1 cellular context compared by ENCODE assay signal in the genomic region with DNA sequence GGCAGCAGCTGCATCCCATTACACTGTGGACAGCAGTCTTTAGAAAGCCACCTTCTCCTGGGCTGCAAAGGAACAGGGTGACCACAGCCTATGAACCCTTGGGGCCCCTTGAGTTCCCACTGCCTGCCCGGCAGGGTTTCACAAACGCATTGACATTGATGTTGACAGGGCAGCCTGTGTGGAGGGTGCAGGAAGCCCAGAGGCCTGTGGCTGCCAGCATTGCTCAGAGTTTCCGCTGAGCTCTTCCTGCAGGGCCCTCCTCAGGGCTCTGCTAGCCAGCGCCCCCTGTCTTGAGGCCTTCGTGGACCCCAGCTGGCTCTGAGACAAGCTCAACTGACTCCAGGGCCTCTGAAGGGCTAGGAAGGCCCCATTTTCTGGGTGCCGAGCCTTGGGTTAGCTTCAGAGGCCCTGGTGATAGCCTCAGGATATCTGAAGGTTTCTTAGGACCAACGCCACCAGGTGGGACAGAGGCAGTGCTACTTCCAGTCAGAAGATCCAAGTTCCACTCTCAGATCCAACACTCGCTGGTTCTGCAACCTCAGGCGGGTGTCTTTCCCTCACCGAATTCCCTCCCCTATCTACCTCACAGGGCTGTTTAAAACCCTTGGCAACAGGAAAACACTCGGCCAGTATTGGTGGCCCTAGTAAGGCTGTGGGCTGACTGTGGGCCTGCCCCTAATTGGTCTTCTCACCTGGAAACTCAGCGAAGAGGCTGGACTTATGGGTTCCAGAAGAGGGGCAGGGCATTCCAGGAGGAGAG.
TF ChIP-seq lines count a peak whose summit lies in the region.

No MANE protein-coding gene starts in this region.

TF ChIP-seq in HepG2, 621 proteins besides CTCF, POLR2A, EP300 and RAD21 (continued from another document and continues in another):
- TF ChIP-seq, protein P1, sequence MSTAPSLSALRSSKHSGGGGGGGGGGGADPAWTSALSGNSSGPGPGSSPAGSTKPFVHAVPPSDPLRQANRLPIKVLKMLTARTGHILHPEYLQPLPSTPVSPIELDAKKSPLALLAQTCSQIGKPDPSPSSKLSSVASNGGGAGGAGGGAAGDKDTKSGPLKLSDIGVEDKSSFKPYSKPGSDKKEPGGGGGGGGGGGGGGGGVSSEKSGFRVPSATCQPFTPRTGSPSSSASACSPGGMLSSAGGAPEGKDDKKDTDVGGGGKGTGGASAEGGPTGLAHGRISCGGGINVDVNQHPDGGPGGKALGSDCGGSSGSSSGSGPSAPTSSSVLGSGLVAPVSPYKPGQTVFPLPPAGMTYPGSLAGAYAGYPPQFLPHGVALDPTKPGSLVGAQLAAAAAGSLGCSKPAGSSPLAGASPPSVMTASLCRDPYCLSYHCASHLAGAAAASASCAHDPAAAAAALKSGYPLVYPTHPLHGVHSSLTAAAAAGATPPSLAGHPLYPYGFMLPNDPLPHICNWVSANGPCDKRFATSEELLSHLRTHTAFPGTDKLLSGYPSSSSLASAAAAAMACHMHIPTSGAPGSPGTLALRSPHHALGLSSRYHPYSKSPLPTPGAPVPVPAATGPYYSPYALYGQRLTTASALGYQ (CRISPR knock-in tag; IDR thresholded peaks at IDR 0.05), result no peak
- TF ChIP-seq NFATC3 (CRISPR knock-in tag; IDR thresholded peaks at IDR 0.05) (no peak), IRF9 (CRISPR knock-in tag; IDR thresholded peaks at IDR 0.05; ENCODE audit: borderline replicate concordance) (no peak), ZNF761 (CRISPR knock-in tag; conservative IDR thresholded peaks at IDR 0.05) (no peak), PCBP1 (IDR thresholded peaks at IDR 0.05; ENCODE audit: borderline replicate concordance, low read depth, low read length) (no peak), JUN (CRISPR knock-in tag; IDR thresholded peaks at IDR 0.05) (no peak), MZF1 (CRISPR knock-in tag; IDR thresholded peaks at IDR 0.05; ENCODE audit: borderline replicate concordance) (no peak), SMARCE1 (IDR thresholded peaks at IDR 0.05; ENCODE audit: borderline replicate concordance) (no peak), NFRKB (IDR thresholded peaks at IDR 0.05) (no peak), NR1H2 (CRISPR knock-in tag; IDR thresholded peaks at IDR 0.05; ENCODE audit: borderline replicate concordance, low read depth) (no peak), BATF2 (CRISPR knock-in tag; IDR thresholded peaks at IDR 0.05) (no peak), USF2 (IDR thresholded peaks at IDR 0.05; ENCODE audit: low read depth, low read length) (no peak), USF2 (CRISPR knock-in tag; IDR thresholded peaks at IDR 0.05; ENCODE audit: borderline replicate concordance) (no peak), TBX3 (IDR thresholded peaks at IDR 0.05; ENCODE audit: borderline replicate concordance) (no peak), HOXD1 (CRISPR knock-in tag; IDR thresholded peaks at IDR 0.05) (no peak), SMAD1 (CRISPR knock-in tag; IDR thresholded peaks at IDR 0.05; ENCODE audit: borderline replicate concordance, low read depth) (no peak), KLF11 (CRISPR knock-in tag; IDR thresholded peaks at IDR 0.05) (no peak), ATF7 (IDR thresholded peaks at IDR 0.05) (no peak), ATF7 (CRISPR knock-in tag; IDR thresholded peaks at IDR 0.05) (no peak), MIXL1 (CRISPR knock-in tag; IDR thresholded peaks at IDR 0.05) (0 out of 2 replicates have a peak, but pooled peaks have one; percentile 29), KAT2B (IDR thresholded peaks at IDR 0.05; ENCODE audit: borderline replicate concordance, low read depth, low read length) (no peak), ZMAT5 (CRISPR knock-in tag; IDR thresholded peaks at IDR 0.05; ENCODE audit: borderline replicate concordance, low read depth) (no peak), PHF20 (CRISPR knock-in tag; IDR thresholded peaks at IDR 0.05) (no peak), YY1 (IDR thresholded peaks at IDR 0.05; ENCODE audit: insufficient read depth, insufficient replicate concordance, low read depth, low read length) (no peak), ZFYVE20 (CRISPR knock-in tag; IDR thresholded peaks at IDR 0.05; ENCODE audit: borderline replicate concordance, low read depth) (no peak), REL (CRISPR knock-in tag; conservative IDR thresholded peaks at IDR 0.05) (no peak), GABPA (IDR thresholded peaks at IDR 0.05; ENCODE audit: low read depth, low read length) (peak; percentile 38; the same call in 1 of the 2 replicates), GABPA (CRISPR knock-in tag; IDR thresholded peaks at IDR 0.05; ENCODE audit: low read depth) (peak; percentile 81), KAT7 (CRISPR knock-in tag; IDR thresholded peaks at IDR 0.05; ENCODE audit: borderline replicate concordance) (no peak)
- TF ChIP-seq, protein P2, sequence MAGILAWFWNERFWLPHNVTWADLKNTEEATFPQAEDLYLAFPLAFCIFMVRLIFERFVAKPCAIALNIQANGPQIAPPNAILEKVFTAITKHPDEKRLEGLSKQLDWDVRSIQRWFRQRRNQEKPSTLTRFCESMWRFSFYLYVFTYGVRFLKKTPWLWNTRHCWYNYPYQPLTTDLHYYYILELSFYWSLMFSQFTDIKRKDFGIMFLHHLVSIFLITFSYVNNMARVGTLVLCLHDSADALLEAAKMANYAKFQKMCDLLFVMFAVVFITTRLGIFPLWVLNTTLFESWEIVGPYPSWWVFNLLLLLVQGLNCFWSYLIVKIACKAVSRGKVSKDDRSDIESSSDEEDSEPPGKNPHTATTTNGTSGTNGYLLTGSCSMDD (CRISPR knock-in tag; IDR thresholded peaks at IDR 0.05), result no peak
- TF ChIP-seq, protein P3, sequence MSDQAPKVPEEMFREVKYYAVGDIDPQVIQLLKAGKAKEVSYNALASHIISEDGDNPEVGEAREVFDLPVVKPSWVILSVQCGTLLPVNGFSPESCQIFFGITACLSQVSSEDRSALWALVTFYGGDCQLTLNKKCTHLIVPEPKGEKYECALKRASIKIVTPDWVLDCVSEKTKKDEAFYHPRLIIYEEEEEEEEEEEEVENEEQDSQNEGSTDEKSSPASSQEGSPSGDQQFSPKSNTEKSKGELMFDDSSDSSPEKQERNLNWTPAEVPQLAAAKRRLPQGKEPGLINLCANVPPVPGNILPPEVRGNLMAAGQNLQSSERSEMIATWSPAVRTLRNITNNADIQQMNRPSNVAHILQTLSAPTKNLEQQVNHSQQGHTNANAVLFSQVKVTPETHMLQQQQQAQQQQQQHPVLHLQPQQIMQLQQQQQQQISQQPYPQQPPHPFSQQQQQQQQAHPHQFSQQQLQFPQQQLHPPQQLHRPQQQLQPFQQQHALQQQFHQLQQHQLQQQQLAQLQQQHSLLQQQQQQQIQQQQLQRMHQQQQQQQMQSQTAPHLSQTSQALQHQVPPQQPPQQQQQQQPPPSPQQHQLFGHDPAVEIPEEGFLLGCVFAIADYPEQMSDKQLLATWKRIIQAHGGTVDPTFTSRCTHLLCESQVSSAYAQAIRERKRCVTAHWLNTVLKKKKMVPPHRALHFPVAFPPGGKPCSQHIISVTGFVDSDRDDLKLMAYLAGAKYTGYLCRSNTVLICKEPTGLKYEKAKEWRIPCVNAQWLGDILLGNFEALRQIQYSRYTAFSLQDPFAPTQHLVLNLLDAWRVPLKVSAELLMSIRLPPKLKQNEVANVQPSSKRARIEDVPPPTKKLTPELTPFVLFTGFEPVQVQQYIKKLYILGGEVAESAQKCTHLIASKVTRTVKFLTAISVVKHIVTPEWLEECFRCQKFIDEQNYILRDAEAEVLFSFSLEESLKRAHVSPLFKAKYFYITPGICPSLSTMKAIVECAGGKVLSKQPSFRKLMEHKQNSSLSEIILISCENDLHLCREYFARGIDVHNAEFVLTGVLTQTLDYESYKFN (CRISPR knock-in tag; conservative IDR thresholded peaks at IDR 0.05), result peak; percentile 10
- TF ChIP-seq, protein P4, sequence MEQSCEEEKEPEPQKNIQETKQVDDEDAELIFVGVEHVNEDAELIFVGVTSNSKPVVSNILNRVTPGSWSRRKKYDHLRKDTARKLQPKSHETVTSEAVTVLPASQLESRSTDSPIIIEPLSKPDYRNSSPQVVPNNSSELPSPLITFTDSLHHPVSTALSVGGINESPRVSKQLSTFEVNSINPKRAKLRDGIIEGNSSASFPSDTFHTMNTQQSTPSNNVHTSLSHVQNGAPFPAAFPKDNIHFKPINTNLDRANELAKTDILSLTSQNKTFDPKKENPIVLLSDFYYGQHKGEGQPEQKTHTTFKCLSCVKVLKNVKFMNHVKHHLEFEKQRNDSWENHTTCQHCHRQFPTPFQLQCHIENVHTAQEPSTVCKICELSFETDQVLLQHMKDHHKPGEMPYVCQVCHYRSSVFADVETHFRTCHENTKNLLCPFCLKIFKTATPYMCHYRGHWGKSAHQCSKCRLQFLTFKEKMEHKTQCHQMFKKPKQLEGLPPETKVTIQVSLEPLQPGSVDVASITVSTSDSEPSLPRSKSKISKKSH (CRISPR knock-in tag; IDR thresholded peaks at IDR 0.05; ENCODE audit: borderline replicate concordance), result no peak; the same call in 1 of the 2 replicates
- TF ChIP-seq, protein P5, sequence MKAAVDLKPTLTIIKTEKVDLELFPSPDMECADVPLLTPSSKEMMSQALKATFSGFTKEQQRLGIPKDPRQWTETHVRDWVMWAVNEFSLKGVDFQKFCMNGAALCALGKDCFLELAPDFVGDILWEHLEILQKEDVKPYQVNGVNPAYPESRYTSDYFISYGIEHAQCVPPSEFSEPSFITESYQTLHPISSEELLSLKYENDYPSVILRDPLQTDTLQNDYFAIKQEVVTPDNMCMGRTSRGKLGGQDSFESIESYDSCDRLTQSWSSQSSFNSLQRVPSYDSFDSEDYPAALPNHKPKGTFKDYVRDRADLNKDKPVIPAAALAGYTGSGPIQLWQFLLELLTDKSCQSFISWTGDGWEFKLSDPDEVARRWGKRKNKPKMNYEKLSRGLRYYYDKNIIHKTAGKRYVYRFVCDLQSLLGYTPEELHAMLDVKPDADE (CRISPR knock-in tag; IDR thresholded peaks at IDR 0.05), result no peak
- TF ChIP-seq, protein P6, sequence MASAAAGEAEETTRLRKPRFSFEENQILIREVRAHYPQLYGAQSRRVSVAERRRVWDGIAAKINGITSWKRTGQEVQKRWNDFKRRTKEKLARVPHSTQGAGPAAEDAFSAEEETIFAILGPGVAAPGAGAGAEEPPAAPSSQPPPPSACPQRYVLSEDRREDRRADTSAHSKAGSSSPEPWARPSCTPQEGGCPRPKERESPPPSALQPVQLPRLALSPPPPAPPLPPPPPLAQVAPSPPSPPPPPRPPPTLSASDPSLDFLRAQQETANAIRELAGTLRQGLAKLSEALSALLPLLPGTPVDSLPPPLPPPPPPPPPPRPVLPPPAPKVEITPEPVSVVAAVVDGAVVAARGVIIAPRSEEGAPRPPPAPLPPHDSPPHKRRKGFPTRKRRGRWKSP (CRISPR knock-in tag; IDR thresholded peaks at IDR 0.05), result 0 out of 2 replicates have a peak, but pooled peaks have one; percentile 28
- TF ChIP-seq, protein P7, sequence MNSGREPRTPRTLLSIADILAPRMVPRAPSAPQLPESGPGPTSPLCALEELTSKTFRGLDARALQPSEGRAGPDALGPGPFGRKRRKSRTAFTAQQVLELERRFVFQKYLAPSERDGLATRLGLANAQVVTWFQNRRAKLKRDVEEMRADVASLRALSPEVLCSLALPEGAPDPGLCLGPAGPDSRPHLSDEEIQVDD (CRISPR knock-in tag; IDR thresholded peaks at IDR 0.05; ENCODE audit: borderline replicate concordance), result no peak
- TF ChIP-seq, protein P8, sequence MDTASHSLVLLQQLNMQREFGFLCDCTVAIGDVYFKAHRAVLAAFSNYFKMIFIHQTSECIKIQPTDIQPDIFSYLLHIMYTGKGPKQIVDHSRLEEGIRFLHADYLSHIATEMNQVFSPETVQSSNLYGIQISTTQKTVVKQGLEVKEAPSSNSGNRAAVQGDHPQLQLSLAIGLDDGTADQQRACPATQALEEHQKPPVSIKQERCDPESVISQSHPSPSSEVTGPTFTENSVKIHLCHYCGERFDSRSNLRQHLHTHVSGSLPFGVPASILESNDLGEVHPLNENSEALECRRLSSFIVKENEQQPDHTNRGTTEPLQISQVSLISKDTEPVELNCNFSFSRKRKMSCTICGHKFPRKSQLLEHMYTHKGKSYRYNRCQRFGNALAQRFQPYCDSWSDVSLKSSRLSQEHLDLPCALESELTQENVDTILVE (CRISPR knock-in tag; IDR thresholded peaks at IDR 0.05), result no peak
